Comparison of ENCODE assay signal across 1 cellular context in genomic region chr9:34333836-34334235, GRCh38.
TF ChIP-seq lines count a peak whose summit lies in the region.

No MANE protein-coding gene starts in this region.

TF ChIP-seq in GM23338, 12 proteins besides CTCF, POLR2A, EP300 and RAD21 (continued from another document):
- TF ChIP-seq ZNF462 (CRISPR knock-in tag; IDR thresholded peaks at IDR 0.05) (no peak), ZNF331 (CRISPR knock-in tag; IDR thresholded peaks at IDR 0.05; ENCODE audit: low read depth) (no peak), ZNF114 (CRISPR knock-in tag; IDR thresholded peaks at IDR 0.05) (no peak), CREB1 (CRISPR knock-in tag; IDR thresholded peaks at IDR 0.05; ENCODE audit: low read depth) (no peak)
